ENCODE assay signal across 8 cellular contexts in genomic region chrX:106481341-106481740, GRCh38.
DNase-seq lines count a peak whose midpoint lies in the region; ATAC-seq, FAIRE-seq and TF ChIP-seq lines count a peak whose summit lies in the region.

No MANE protein-coding gene starts in this region.

- no peak overlapping the region for H2BK120ac ChIP-seq in IMR-90 (ENCODE audit: low read depth, low read length)

- no peak overlapping the region for H4K91ac ChIP-seq in IMR-90 (ENCODE audit: insufficient read depth, low read depth, low read length)

- in situ Hi-C loops in IMR-90 (cut with MboI; ENCODE audit: low sequenced_read_pairs): loop anchor here (25.0 kb wide), 1 partner anchor 306 kb away; no protein-coding TSS in a partner anchor
- in situ Hi-C loops in SK-MEL-5 (cut with HindIII; ENCODE audit: low pct_unique_long_range_greater_than_20kb, low sequenced_read_pairs): no loop called here

- DNase-seq in A549 (ENCODE audit: low read depth in 1 of 2, low spot score in 1 of 2): peak; percentile 3 to 48
- peak; percentile 41 for DNase-seq in IMR-90
- DNase-seq in SK-MEL-5 (ENCODE audit: low read depth, low spot score): peak; percentile 73
- peak; percentile 42 for DNase-seq in stomach

- H2AK5ac ChIP-seq in IMR-90 (ENCODE audit: low read depth, low read length): no peak overlapping the region

- no peak overlapping the region for H2AFZ ChIP-seq in IMR-90 (replicated peaks; ENCODE audit: low read length, poor library complexity)

- H3K4me1 ChIP-seq in A549 (no peaks in the 10 kb centered on the region), IMR-90 (ENCODE audit: control insufficient read depth, insufficient read depth, low read length) (no peaks in the 10 kb centered on the region), liver (ENCODE audit: control insufficient read depth in 4 of 4, insufficient read depth in 4 of 4, low read length in 3 of 4) (peaks cover 0 to 5% (median 0%) of the 10 kb centered on the region in 4 donors), stomach (no peaks in the 10 kb centered on the region)

- FAIRE-seq in A549 (lab: Jason Lieb, UNC): peak; percentile 97
- peak; percentile 78 for FAIRE-seq in G401.6 (lab: Jason Lieb, UNC)
- FAIRE-seq in colon (lab: Jason Lieb, UNC): peak; percentile 51

- H3K9me3 ChIP-seq in A549 (no peaks in the 10 kb centered on the region), IMR-90 (ENCODE audit: control insufficient read depth, insufficient read depth, low read length) (no peaks in the 10 kb centered on the region), liver (ENCODE audit: control insufficient read depth in 4 of 4, low read length in 3 of 4) (no peaks in the 10 kb centered on the region), stomach (no peaks in the 10 kb centered on the region)

- no peaks in the 10 kb centered on the region for H3K79me1 ChIP-seq in IMR-90 (ENCODE audit: low read depth in 1 of 2, low read length in 2 of 2)

- H2BK15ac ChIP-seq in IMR-90 (ENCODE audit: low read depth, low read length): no peak overlapping the region

- no peak for TF ChIP-seq POLR2A in A549 (IDR thresholded peaks at IDR 0.05; ENCODE audit: low read length)
- TF ChIP-seq POLR2A in IMR-90 (IDR thresholded peaks at IDR 0.05; ENCODE audit: low read depth, low read length): no peak
- no peak for TF ChIP-seq POLR2A in stomach (IDR thresholded peaks at IDR 0.05)

- H3K27me3 ChIP-seq in IMR-90 (ENCODE audit: control insufficient read depth, insufficient read depth, low read length) (peaks cover 2% of the 10 kb centered on the region), liver (ENCODE audit: control insufficient read depth in 4 of 4, insufficient read depth in 4 of 4, low read length in 3 of 4) (no peaks in the 10 kb centered on the region), stomach (no peaks in the 10 kb centered on the region)

- no peak overlapping the region for H2BK5ac ChIP-seq in IMR-90 (ENCODE audit: low read depth, low read length, poor library complexity, severe bottlenecking)

- H3K4me3 ChIP-seq in A549 (no peak overlapping the region), IMR-90 (ENCODE audit: insufficient read depth, low read depth, low read length) (no peak overlapping the region), liver (ENCODE audit: low read depth in 1 of 3, low read length in 3 of 3) (no peak overlapping the region), stomach (no peak overlapping the region)

- H3K9me1 ChIP-seq in IMR-90 (ENCODE audit: insufficient read depth, low read length): no peaks in the 10 kb centered on the region

- dilution Hi-C loops in IMR-90 (cut with HindIII; ENCODE audit: low sequenced_read_pairs, unreplicated experiment): no loop called here

- H4K20me1 ChIP-seq in IMR-90 (ENCODE audit: insufficient read depth, low read length): no peaks in the 10 kb centered on the region

- H3K18ac ChIP-seq in IMR-90 (ENCODE audit: low read depth, low read length): no peak overlapping the region

- H3K27ac ChIP-seq in A549: no peak overlapping the region
- no peak overlapping the region for H3K27ac ChIP-seq in IMR-90 (ENCODE audit: insufficient read depth, low read length)
- no peak overlapping the region for H3K27ac ChIP-seq in liver (ENCODE audit: low read depth in 1 of 2, low read length in 2 of 2)
- no peak overlapping the region for H3K27ac ChIP-seq in stomach

- no peak overlapping the region for H3K23ac ChIP-seq in IMR-90 (ENCODE audit: low read depth, low read length)

- H3K9ac ChIP-seq in IMR-90 (ENCODE audit: low read depth, low read length): no peak overlapping the region
- no peak overlapping the region for H3K9ac ChIP-seq in liver (ENCODE audit: low read depth in 1 of 2, low read length in 2 of 2)

- intact Hi-C loops in IMR-90 (cut with micrococcal nuclease) (loop anchor here (1.0 to 5.0 kb wide), 2 partner anchors 310 to 391 kb away; no protein-coding TSS in a partner anchor), stomach (cut with DNase I; ENCODE audit: low total_unique reads) (no loop called here)

- peak; percentile 63 for TF ChIP-seq CTCF in A549 (IDR thresholded peaks at IDR 0.05)
- peak; percentile 69 for TF ChIP-seq CTCF in IMR-90 (conservative IDR thresholded peaks at IDR 0.05; ENCODE audit: low read depth, low read length)
- peak; percentile 74 for TF ChIP-seq CTCF in liver (IDR thresholded peaks at IDR 0.05; ENCODE audit: low read depth, low read length, missing input control)
- peak in 5 of 7 experiments; percentile 47 to 82 (median 72) for TF ChIP-seq CTCF in stomach (IDR thresholded peaks at IDR 0.05)

- H3K56ac ChIP-seq in IMR-90 (ENCODE audit: extremely low read depth, insufficient read depth, low read length): no peak overlapping the region

- TF ChIP-seq EP300 in A549 (IDR thresholded peaks at IDR 0.05) (no peak), stomach (IDR thresholded peaks at IDR 0.05) (no peak)

- peak; percentile 75 to 76 for TF ChIP-seq RAD21 in A549 (conservative IDR thresholded peaks at IDR 0.05 in 1 of 2, IDR thresholded peaks at IDR 0.05 in 1 of 2)
- peak; percentile 72 for TF ChIP-seq RAD21 in IMR-90 (IDR thresholded peaks at IDR 0.05; ENCODE audit: low read length)
- peak; percentile 85 to 96 for TF ChIP-seq RAD21 in liver (IDR thresholded peaks at IDR 0.05)

- H4K5ac ChIP-seq in IMR-90 (ENCODE audit: low read depth, low read length): no peak overlapping the region

- H2BK20ac ChIP-seq in IMR-90 (ENCODE audit: low read depth, low read length): no peak overlapping the region

- ATAC-seq in A549: peak; percentile 77 to 80; a peak in 5 of 6 replicates
- peak; percentile 82 for ATAC-seq in IMR-90 (ENCODE audit: low read depth)
- ATAC-seq in GM21576 (IDR thresholded peaks at IDR 0.05; ENCODE audit: unreplicated experiment): no peak

- no peak overlapping the region for H2AK9ac ChIP-seq in IMR-90 (replicated peaks; ENCODE audit: low read depth, low read length, poor library complexity)

- WGBS in A549 (ENCODE audit: missing lambda C conversion rate): 8% methylated on average over 1 of the region's 1 CpG
- WGBS in IMR-90 (ENCODE audit: extremely low coverage in 2 of 2, insufficient read length in 1 of 2), 2 experiments: no CpG with 5 or more reads among the region's 1 CpG
- WGBS in liver: 3% methylated on average over 1 of the region's 1 CpG
- WGBS in stomach, 5 donors: 0 to 14% (median 4%) methylated on average over 1 of the region's 1 CpG

- no peak overlapping the region for H3K4ac ChIP-seq in IMR-90 (ENCODE audit: low read depth, low read length)

- POLR2A ChIA-PET in A549 (lab: Yijun Ruan, JAX) (no interaction called here), IMR-90 (lab: Charles Lee; ENCODE audit: unreplicated experiment) (no interaction called here)

- CTCF ChIA-PET in A549 (lab: Yijun Ruan, JAX): interaction anchor here (0.5 to 3.5 kb wide), 21 partner anchors 9 to 1493 kb away, joined by 3 to 27 read pairs (median 5); no protein-coding TSS in a partner anchor
- CTCF ChIA-PET in IMR-90 (lab: Yijun Ruan, JAX): interaction anchor here (0.7 to 1.1 kb wide), 3 partner anchors 15 to 271 kb away, joined by 3 to 4 read pairs (median 3); no protein-coding TSS in a partner anchor

- H4K8ac ChIP-seq in IMR-90 (ENCODE audit: low read depth in 2 of 2, low read length in 2 of 2): no peak overlapping the region

- BruUV-seq in IMR-90 (replicated peaks; lab: Mats Ljungman, UMichigan): no TSS peak

- H3K36me3 ChIP-seq in IMR-90 (ENCODE audit: control insufficient read depth, insufficient read depth, low read length) (no peaks in the 10 kb centered on the region), liver (ENCODE audit: control insufficient read depth in 4 of 4, insufficient read depth in 3 of 4, low read depth in 1 of 4, low read length in 3 of 4) (no peaks in the 10 kb centered on the region), stomach (no peaks in the 10 kb centered on the region)

- no peak overlapping the region for H3K14ac ChIP-seq in IMR-90 (replicated peaks; ENCODE audit: low read depth, low read length)

- H3K4me2 ChIP-seq in A549 (no peak overlapping the region), IMR-90 (ENCODE audit: low read depth, low read length) (no peak overlapping the region)

TF ChIP-seq in A549, 52 proteins besides CTCF, POLR2A, EP300 and RAD21:
- TF ChIP-seq RFX5 (IDR thresholded peaks at IDR 0.05) (peak; percentile 84), PBX3 (IDR thresholded peaks at IDR 0.05) (no peak), SMC3 (IDR thresholded peaks at IDR 0.05) (peak; percentile 76)

TF ChIP-seq in IMR-90, 13 proteins besides CTCF, POLR2A, EP300 and RAD21 (continues in another document):
- TF ChIP-seq RFX5 (IDR thresholded peaks at IDR 0.05; ENCODE audit: low read depth, low read length): peak; percentile 68; the same call in 1 of the 2 replicates
- no peak for TF ChIP-seq MAFK (IDR thresholded peaks at IDR 0.05; ENCODE audit: low read depth, low read length)
- no peak for TF ChIP-seq RCOR1 (IDR thresholded peaks at IDR 0.05; ENCODE audit: insufficient replicate concordance, low read length)
- TF ChIP-seq CHD1 (IDR thresholded peaks at IDR 0.05; ENCODE audit: low read depth, low read length): no peak
- no peak for TF ChIP-seq FOS (IDR thresholded peaks at IDR 0.05; ENCODE audit: low read depth, low read length)

TF ChIP-seq in liver, 16 proteins besides CTCF, POLR2A, EP300 and RAD21:
- peak in 1 of 2 donors; percentile 45 for TF ChIP-seq HNF4A (conservative IDR thresholded peaks at IDR 0.05)
- TF ChIP-seq GABPA (IDR thresholded peaks at IDR 0.05 in 1 of 2, conservative IDR thresholded peaks at IDR 0.05 in 1 of 2): no peak
